In genomic region chr4:73750730-73751129, GRCh38 we compare ENCODE assay signal across 14 cellular contexts. TPM values are rescaled to one million over a fixed set of nuclear protein-coding genes. Genes with fewer than 3 reads are reported as not detected.
"Had no signal": no experiment of that assay in that cellular context is flagged by ENCODE, and none has a peak within 500 bp of the region (broad histone marks: within the 10 kb centered on the region; RNA-seq: fewer than 3 reads in every experiment).

No MANE protein-coding gene starts in this region.

- H3K4me2 ChIP-seq: hepatocyte had no signal

- H3K4me1 ChIP-seq: colonic mucosa, psoas muscle, right lobe of liver, suprapubic skin had no signal

- H3K9me3 ChIP-seq: colonic mucosa, psoas muscle, right lobe of liver, suprapubic skin had no signal

- H3K36me3 ChIP-seq: colonic mucosa, right lobe of liver, suprapubic skin had no signal

- H3K79me2 ChIP-seq: hepatocyte had no signal

- H2AFZ ChIP-seq: hepatocyte had no signal

- ATAC-seq: esophagus mucosa, left lobe of liver, psoas muscle, right lobe of liver had no signal

- H3K27ac ChIP-seq: colonic mucosa, hepatocyte, psoas muscle, right lobe of liver, suprapubic skin had no signal

- FAIRE-seq: keratinocyte had no signal

- H3K4me3 ChIP-seq: colonic mucosa, hepatocyte, psoas muscle, right lobe of liver, suprapubic skin had no signal

- H3K27me3 ChIP-seq: colonic mucosa, right lobe of liver, suprapubic skin had no signal

- DNase-seq: activated CD4-positive, alpha-beta T cell treated with anti-CD3 and anti-CD28 coated beads, Interleukin-2, amount 10 ng/mL, durations not matched to agents 7 days and 5 days; activated CD4-positive, CD25-positive, alpha-beta regulatory T cell; activated CD8-positive, alpha-beta memory T cell treated with anti-CD3 and anti-CD28 coated beads for 24 hours; activated naive CD8-positive, alpha-beta T cell treated with anti-CD3 and anti-CD28 coated beads for 36 hours; central memory CD4-positive, alpha-beta T cell; colonic mucosa; psoas muscle; right lobe of liver had no signal

RNA-seq across cellular contexts. Expression of gene CXCL8, which starts 10.4 kb away (rescaled TPM):
- total RNA-seq: neural crest cell had no signal
